Comparison of ENCODE assay signal across 11 cellular contexts in genomic region chr6:170266061-170266825, GRCh38. TPM values are rescaled to one million over a fixed set of nuclear protein-coding genes. Genes with fewer than 3 reads are reported as not detected.
DNase-seq lines count a peak whose midpoint lies in the region; ATAC-seq and TF ChIP-seq lines count a peak whose summit lies in the region.
"Had no signal": no experiment of that assay in that cellular context is flagged by ENCODE, and none has a peak within 500 bp of the region (broad histone marks: within the 10 kb centered on the region; RNA-seq: fewer than 3 reads in every experiment).

No MANE protein-coding gene starts in this region.

- no peaks in the 10 kb centered on the region for H3K36me3 ChIP-seq in neural progenitor cell

- H3K4me1 Mint-ChIP-seq in glutamatergic neuron (ENCODE audit: low read depth, unreplicated experiment) (peaks cover 32% of the 10 kb centered on the region), neural progenitor cell (peaks cover 50% of the 10 kb centered on the region)

- ATAC-seq in GM18511 (IDR thresholded peaks at IDR 0.05; ENCODE audit: unreplicated experiment): no peak
- ATAC-seq: activated CD8-positive, alpha-beta T cell treated with anti-CD3 and anti-CD28 coated beads, Interleukin-2, amount 10 ng/mL, durations not matched to agents 7 days and 5 days; naive thymus-derived CD4-positive, alpha-beta T cell had no signal

- H3K9me3 ChIP-seq in neural progenitor cell (ENCODE audit: low read depth): no peaks in the 10 kb centered on the region

- DNase-seq in CD1c-positive myeloid dendritic cell (ENCODE audit: extremely low spot score) (peak; percentile 12), NCI-H82 treated with DMSO at 0.1 percent for 48 hours (lab: John Stamatoyannopoulos, UW; ENCODE audit: unreplicated experiment) (peak; percentile 43), glutamatergic neuron (no peak), neural progenitor cell (ENCODE audit: low spot score) (peak; percentile 35), activated T-cell treated with anti-CD3 and anti-CD28 coated beads for 4 hours (no peak), G401 (ENCODE audit: low spot score) (no peak)
- DNase-seq in activated CD8-positive, alpha-beta memory T cell treated with anti-CD3 and anti-CD28 coated beads, Interleukin-2, amount 50 U/mL, for 4 hours: no peak
- DNase-seq: activated CD8-positive, alpha-beta T cell treated with anti-CD3 and anti-CD28 coated beads, Interleukin-2, amount 10 ng/mL, durations not matched to agents 7 days and 5 days; CD4-positive, alpha-beta memory T cell; naive thymus-derived CD4-positive, alpha-beta T cell had no signal

- no peak for TF ChIP-seq CTCF in glutamatergic neuron (IDR thresholded peaks at IDR 0.05; ENCODE audit: partially characterized antibody, unreplicated experiment)
- TF ChIP-seq CTCF in neural progenitor cell (IDR thresholded peaks at IDR 0.05): no peak

- peak overlapping the region; percentile 64 for H3K4me2 ChIP-seq in neural progenitor cell

- H3K9ac ChIP-seq in neural progenitor cell: no peak overlapping the region

- H3K27ac Mint-ChIP-seq in glutamatergic neuron (ENCODE audit: unreplicated experiment) (peak overlapping the region; percentile 44), neural progenitor cell (peak overlapping the region; percentile 99)
- H3K27ac Mint-ChIP-seq: activated CD8-positive, alpha-beta T cell treated with anti-CD3 and anti-CD28 coated beads, Interleukin-2, amount 10 ng/mL, durations not matched to agents 7 days and 5 days; naive thymus-derived CD4-positive, alpha-beta T cell had no signal

- H4K20me1 ChIP-seq in neural progenitor cell (ENCODE audit: low read depth): no peaks in the 10 kb centered on the region

- H3K27ac ChIP-seq in neural progenitor cell: no peak overlapping the region

- no peaks in the 10 kb centered on the region for H3K36me3 Mint-ChIP-seq in glutamatergic neuron (ENCODE audit: unreplicated experiment)
- H3K36me3 Mint-ChIP-seq in neural progenitor cell: no peaks in the 10 kb centered on the region
- H3K36me3 Mint-ChIP-seq: CD4-positive, alpha-beta memory T cell; naive thymus-derived CD4-positive, alpha-beta T cell had no signal

- H3K27me3 ChIP-seq in neural progenitor cell: no peaks in the 10 kb centered on the region

- H3K79me2 ChIP-seq in neural progenitor cell (ENCODE audit: low read depth): no peaks in the 10 kb centered on the region

- H3K9me3 Mint-ChIP-seq in glutamatergic neuron (ENCODE audit: unreplicated experiment) (peaks cover 4% of the 10 kb centered on the region), neural progenitor cell (no peaks in the 10 kb centered on the region)
- H3K9me3 Mint-ChIP-seq: CD4-positive, alpha-beta memory T cell had no signal

- H3F3A ChIP-seq in neural progenitor cell (ENCODE audit: low read depth): peaks cover 17% of the 10 kb centered on the region

- H3K4me3 ChIP-seq in neural progenitor cell: no peak overlapping the region

- in situ Hi-C loops in G401 (cut with HindIII; ENCODE audit: low sequenced_read_pairs): no loop called here

- H2AFZ ChIP-seq in neural progenitor cell (replicated peaks): no peak overlapping the region

- H3K4me1 ChIP-seq in neural progenitor cell: peaks cover 32% of the 10 kb centered on the region

- H3K4me3 Mint-ChIP-seq in glutamatergic neuron (ENCODE audit: unreplicated experiment) (no peak overlapping the region), neural progenitor cell (peak overlapping the region; percentile 47)
- H3K4me3 Mint-ChIP-seq: activated CD8-positive, alpha-beta T cell treated with anti-CD3 and anti-CD28 coated beads, Interleukin-2, amount 10 ng/mL, durations not matched to agents 7 days and 5 days; CD4-positive, alpha-beta memory T cell; naive thymus-derived CD4-positive, alpha-beta T cell had no signal

- H3K27me3 Mint-ChIP-seq in glutamatergic neuron (ENCODE audit: unreplicated experiment): peaks cover 3% of the 10 kb centered on the region
- peaks cover 9% of the 10 kb centered on the region for H3K27me3 Mint-ChIP-seq in neural progenitor cell (ENCODE audit: insufficient read depth, low read depth)

RNA-seq across cellular contexts. Expression of gene DLL1, which starts 24.6 kb away (rescaled TPM):
- total RNA-seq in glutamatergic neuron (ENCODE audit: unreplicated experiment): 34.3 TPM
- 35.9 and 91.8 TPM in 2 replicates for total RNA-seq in neural progenitor cell (ENCODE audit: low replicate concordance)
- 0.18 and 0.51 TPM in 2 replicates for total RNA-seq in G401 (2014; rRNA removed; shearing (Covaris generic))

RNA-seq across cellular contexts. Expression of gene FAM120B, which starts 40.3 kb away (rescaled TPM):
- total RNA-seq in glutamatergic neuron (ENCODE audit: unreplicated experiment) (48.3 TPM), neural progenitor cell (ENCODE audit: low replicate concordance) (19.7 and 20.3 TPM in 2 replicates)
- 9.4 and 12.5 TPM in 2 replicates for total RNA-seq in G401 (2014; rRNA removed; shearing (Covaris generic))

Comparison
In these comparisons a context has a peak if more than half of its experiments do, and no peak if none do; other contexts are left out.
1. DNase-seq: peak in CD1c-positive myeloid dendritic cell (single experiment), NCI-H82 treated with DMSO at 0.1 percent for 48 hours (single experiment) and neural progenitor cell (single experiment); none in glutamatergic neuron (single experiment), activated T-cell treated with anti-CD3 and anti-CD28 coated beads for 4 hours (single experiment), G401 (single experiment) and activated CD8-positive, alpha-beta memory T cell treated with anti-CD3 and anti-CD28 coated beads, Interleukin-2, amount 50 U/mL, for 4 hours (single experiment).
2. RNA of gene DLL1, which starts 24.6 kb away (total RNA-seq): 35.9 to 91.8 TPM in neural progenitor cell and 34.3 TPM in glutamatergic neuron (single experiment); 0.18 to 0.51 TPM in G401; every median in the first group is over 10 times any median in the second.